Comparison of ENCODE assay signal across 9 cellular contexts in the genomic region with DNA sequence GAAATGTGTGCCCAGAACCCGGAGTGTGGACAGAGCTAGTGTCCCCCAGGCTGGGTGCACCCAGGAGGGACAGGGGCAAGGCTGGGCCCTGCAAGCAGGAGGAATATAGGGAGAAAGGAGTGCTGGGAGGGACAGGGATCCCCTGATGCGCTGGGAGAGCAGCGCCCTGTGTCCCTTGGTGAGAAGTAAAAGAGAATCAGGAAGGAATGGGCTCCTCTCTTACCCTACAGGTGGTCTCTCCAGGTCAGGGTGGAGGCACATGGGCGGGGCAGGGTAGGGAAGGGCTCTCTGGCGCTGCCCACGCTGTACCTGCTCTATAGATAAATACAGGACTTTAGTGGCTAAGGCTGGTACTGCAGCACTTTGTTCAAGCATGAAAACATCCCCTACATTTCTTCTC.
DNase-seq lines count a peak whose midpoint lies in the region; ATAC-seq and TF ChIP-seq lines count a peak whose summit lies in the region.
"Had no signal": no experiment of that assay in that cellular context is flagged by ENCODE, and none has a peak within 500 bp of the region (broad histone marks: within the 10 kb centered on the region; RNA-seq: fewer than 3 reads in every experiment).

No MANE protein-coding gene starts in this region.

- ATAC-seq in GM19043 (IDR thresholded peaks at IDR 0.05; ENCODE audit: low read depth, unreplicated experiment) (peak; percentile 43), HG03280 (IDR thresholded peaks at IDR 0.05; ENCODE audit: unreplicated experiment) (peak; percentile 57), GM21423 (IDR thresholded peaks at IDR 0.05; ENCODE audit: unreplicated experiment) (no peak)

- no peaks in the 10 kb centered on the region for H3K27me3 ChIP-seq in BLaER1 treated with 17β-estradiol and CSF1 and Interleukin-3, amounts not matched to agents 10 nM and 100 nM
- H3K27me3 ChIP-seq: sigmoid colon had no signal

- no peaks in the 10 kb centered on the region for H3K9me3 Mint-ChIP-seq in chondrocyte (ENCODE audit: low read depth)

- no peaks in the 10 kb centered on the region for H3K27me3 Mint-ChIP-seq in chondrocyte (ENCODE audit: low read depth)

- H3K27ac Mint-ChIP-seq in chondrocyte (ENCODE audit: unreplicated experiment), result peak overlapping the region; percentile 56

- H3K4me2 ChIP-seq in BLaER1 treated with 17β-estradiol and CSF1 and Interleukin-3, amounts not matched to agents 10 nM and 100 nM, result peak overlapping the region; percentile 48 to 90 (median 78)

- H3K9ac ChIP-seq in BLaER1 treated with 17β-estradiol and CSF1 and Interleukin-3, amounts not matched to agents 10 nM and 100 nM, result no peak overlapping the region

- no peaks in the 10 kb centered on the region for H3K36me3 Mint-ChIP-seq in chondrocyte (ENCODE audit: low read depth)

- no peak overlapping the region for H3K4me3 Mint-ChIP-seq in chondrocyte (ENCODE audit: unreplicated experiment)

- H3K4me3 ChIP-seq in BLaER1 treated with 17β-estradiol and CSF1 and Interleukin-3, amounts not matched to agents 10 nM and 100 nM, result no peak overlapping the region
- H3K4me3 ChIP-seq: sigmoid colon had no signal

- no peak overlapping the region; a peak in 1 of 22 replicates for H3K27ac ChIP-seq in BLaER1 treated with 17β-estradiol and CSF1 and Interleukin-3, amounts not matched to agents 10 nM and 100 nM
- H3K27ac ChIP-seq: sigmoid colon had no signal

- peaks cover 17 to 27% (median 22%) of the 10 kb centered on the region in 10 experiments for H3K4me1 ChIP-seq in BLaER1 treated with 17β-estradiol and CSF1 and Interleukin-3, amounts not matched to agents 10 nM and 100 nM
- H3K4me1 ChIP-seq: sigmoid colon had no signal

- H4K20me1 ChIP-seq in BLaER1 treated with 17β-estradiol and CSF1 and Interleukin-3, amounts not matched to agents 10 nM and 100 nM, result no peaks in the 10 kb centered on the region; a peak in 2 of 22 replicates

- TF ChIP-seq CTCF in chondrocyte (IDR thresholded peaks at IDR 0.05), result peak; percentile 45

- H3K36me3 ChIP-seq in BLaER1 treated with 17β-estradiol and CSF1 and Interleukin-3, amounts not matched to agents 10 nM and 100 nM, result no peaks in the 10 kb centered on the region
- H3K36me3 ChIP-seq: sigmoid colon had no signal

- no peaks in the 10 kb centered on the region for H3K4me1 Mint-ChIP-seq in chondrocyte (ENCODE audit: low read depth)

- DNase-seq in chondrocyte (ENCODE audit: low spot score), result no peak
- DNase-seq in NCI-H524 (lab: John Stamatoyannopoulos, UW), result no peak
- no peak for DNase-seq in AG20443 (ENCODE audit: low spot score)
- no peak for DNase-seq in NCI-H1417 (lab: John Stamatoyannopoulos, UW)
- DNase-seq: sigmoid colon had no signal

- H3K9me3 ChIP-seq in BLaER1 treated with 17β-estradiol and CSF1 and Interleukin-3, amounts not matched to agents 10 nM and 100 nM (replicated peaks in 1 of 11), result peaks cover 0 to 10% (median 0%) of the 10 kb centered on the region in 11 experiments; a peak in 7 of 22 replicates
- H3K9me3 ChIP-seq: sigmoid colon had no signal
